ENCODE assay signal across 23 cellular contexts in genomic region chr21:37677006-37677405, GRCh38.
"Had no signal": no experiment of that assay in that cellular context is flagged by ENCODE, and none has a peak within 500 bp of the region (broad histone marks: within the 10 kb centered on the region; RNA-seq: fewer than 3 reads in every experiment).

No MANE protein-coding gene starts in this region.

- ATAC-seq: left cardiac atrium; naive thymus-derived CD8-positive, alpha-beta T cell; psoas muscle; stimulated activated naive B cell treated with anti-CD40 and anti-IgM and Interleukin-4, amounts not matched to agents 10 μg/mL and 1 μg/mL and 100 μg/mL, for 72 hours; stimulated activated naive CD8-positive, alpha-beta T cell treated with anti-CD3 and anti-CD28 coated beads, Interleukin-15, Interleukin-2, amounts not matched to agents 100 U/mL and 50 U/mL, for 24 hours had no signal

- H3K36me3 Mint-ChIP-seq: naive thymus-derived CD8-positive, alpha-beta T cell; stimulated activated naive B cell treated with anti-CD40 and anti-IgM and Interleukin-4, amounts not matched to agents 10 μg/mL and 1 μg/mL and 100 μg/mL, for 72 hours had no signal

- H3K4me1 Mint-ChIP-seq: naive thymus-derived CD8-positive, alpha-beta T cell; stimulated activated naive B cell treated with anti-CD40 and anti-IgM and Interleukin-4, amounts not matched to agents 10 μg/mL and 1 μg/mL and 100 μg/mL, for 72 hours had no signal

- H3K4me3 Mint-ChIP-seq: naive thymus-derived CD8-positive, alpha-beta T cell; nephron; neural crest cell; stimulated activated naive B cell treated with anti-CD40 and anti-IgM and Interleukin-4, amounts not matched to agents 10 μg/mL and 1 μg/mL and 100 μg/mL, for 72 hours had no signal

- H3K27ac Mint-ChIP-seq: naive thymus-derived CD8-positive, alpha-beta T cell; nephron; stimulated activated naive B cell treated with anti-CD40 and anti-IgM and Interleukin-4, amounts not matched to agents 10 μg/mL and 1 μg/mL and 100 μg/mL, for 72 hours had no signal

- DNase-seq: hippocampal formation; kidney glomerular epithelial cell; left cardiac atrium; lower lobe of right lung; mammary epithelial cell; mesenchymal stem cell; naive thymus-derived CD8-positive, alpha-beta T cell; occipital lobe; psoas muscle; right lobe of liver; stimulated activated CD4-positive, alpha-beta T cell treated with anti-CD3 and anti-CD28 coated beads, Interleukin-1b, Interleukin-23, amount 100 ng/mL, for 48 hours; stimulated activated CD4-positive, alpha-beta T cell treated with anti-CD3 and anti-CD28 coated beads, Interleukin-2, amount 100 ng/mL, for 48 hours; stimulated activated CD4-positive, alpha-beta T cell treated with anti-CD3 and anti-CD28 coated beads, Interleukin-4, amount 100 ng/mL, for 4 hours; stimulated activated CD8-positive, alpha-beta memory T cell treated with anti-CD3 and anti-CD28 coated beads, Interleukin-4, amount 100 ng/mL, for 48 hours; stimulated activated naive B cell treated with anti-CD40 and anti-IgM and Interleukin-4, amounts not matched to agents 10 μg/mL and 1 μg/mL and 100 μg/mL, for 72 hours; stimulated activated naive CD8-positive, alpha-beta T cell treated with anti-CD3 and anti-CD28 coated beads, Interleukin-15, Interleukin-2, amounts not matched to agents 100 U/mL and 50 U/mL, for 24 hours; stomach; testis; thyroid gland; transverse colon; upper lobe of left lung had no signal
